1 cellular context compared by ENCODE assay signal in the genomic region with DNA sequence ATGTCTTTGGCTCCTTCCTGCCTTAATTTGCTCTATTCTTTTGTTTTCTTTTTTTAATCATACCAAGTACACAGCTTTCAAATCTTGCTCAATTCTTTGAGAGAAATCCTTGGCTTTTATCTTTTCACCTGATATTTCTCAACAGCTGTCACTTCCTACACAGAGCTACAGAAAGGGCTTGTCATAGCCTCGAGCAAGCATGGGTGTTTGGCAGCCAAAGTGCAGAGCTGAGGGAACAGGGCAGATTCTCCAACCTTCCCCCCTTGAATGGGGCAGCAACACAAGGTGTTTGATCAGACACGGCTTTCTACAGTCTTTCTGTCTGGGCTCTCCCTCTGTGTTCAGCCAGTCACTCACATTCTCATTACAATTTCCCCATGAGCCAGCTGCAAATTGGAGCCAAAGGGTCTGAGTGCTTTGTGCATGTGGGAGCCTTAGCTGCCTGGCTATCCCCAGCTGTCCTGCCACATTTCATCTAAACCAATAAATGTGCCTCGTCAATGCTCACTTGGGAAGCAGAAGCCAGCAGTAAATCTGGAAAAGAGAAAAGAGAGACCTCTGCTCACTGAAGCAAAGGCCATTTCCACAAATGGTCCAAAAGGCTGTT.
TF ChIP-seq lines count a peak whose summit lies in the region.

No MANE protein-coding gene starts in this region.

TF ChIP-seq in H1, 55 proteins besides CTCF, POLR2A, EP300 and RAD21 (continued from another document):
- TF ChIP-seq, protein P1, sequence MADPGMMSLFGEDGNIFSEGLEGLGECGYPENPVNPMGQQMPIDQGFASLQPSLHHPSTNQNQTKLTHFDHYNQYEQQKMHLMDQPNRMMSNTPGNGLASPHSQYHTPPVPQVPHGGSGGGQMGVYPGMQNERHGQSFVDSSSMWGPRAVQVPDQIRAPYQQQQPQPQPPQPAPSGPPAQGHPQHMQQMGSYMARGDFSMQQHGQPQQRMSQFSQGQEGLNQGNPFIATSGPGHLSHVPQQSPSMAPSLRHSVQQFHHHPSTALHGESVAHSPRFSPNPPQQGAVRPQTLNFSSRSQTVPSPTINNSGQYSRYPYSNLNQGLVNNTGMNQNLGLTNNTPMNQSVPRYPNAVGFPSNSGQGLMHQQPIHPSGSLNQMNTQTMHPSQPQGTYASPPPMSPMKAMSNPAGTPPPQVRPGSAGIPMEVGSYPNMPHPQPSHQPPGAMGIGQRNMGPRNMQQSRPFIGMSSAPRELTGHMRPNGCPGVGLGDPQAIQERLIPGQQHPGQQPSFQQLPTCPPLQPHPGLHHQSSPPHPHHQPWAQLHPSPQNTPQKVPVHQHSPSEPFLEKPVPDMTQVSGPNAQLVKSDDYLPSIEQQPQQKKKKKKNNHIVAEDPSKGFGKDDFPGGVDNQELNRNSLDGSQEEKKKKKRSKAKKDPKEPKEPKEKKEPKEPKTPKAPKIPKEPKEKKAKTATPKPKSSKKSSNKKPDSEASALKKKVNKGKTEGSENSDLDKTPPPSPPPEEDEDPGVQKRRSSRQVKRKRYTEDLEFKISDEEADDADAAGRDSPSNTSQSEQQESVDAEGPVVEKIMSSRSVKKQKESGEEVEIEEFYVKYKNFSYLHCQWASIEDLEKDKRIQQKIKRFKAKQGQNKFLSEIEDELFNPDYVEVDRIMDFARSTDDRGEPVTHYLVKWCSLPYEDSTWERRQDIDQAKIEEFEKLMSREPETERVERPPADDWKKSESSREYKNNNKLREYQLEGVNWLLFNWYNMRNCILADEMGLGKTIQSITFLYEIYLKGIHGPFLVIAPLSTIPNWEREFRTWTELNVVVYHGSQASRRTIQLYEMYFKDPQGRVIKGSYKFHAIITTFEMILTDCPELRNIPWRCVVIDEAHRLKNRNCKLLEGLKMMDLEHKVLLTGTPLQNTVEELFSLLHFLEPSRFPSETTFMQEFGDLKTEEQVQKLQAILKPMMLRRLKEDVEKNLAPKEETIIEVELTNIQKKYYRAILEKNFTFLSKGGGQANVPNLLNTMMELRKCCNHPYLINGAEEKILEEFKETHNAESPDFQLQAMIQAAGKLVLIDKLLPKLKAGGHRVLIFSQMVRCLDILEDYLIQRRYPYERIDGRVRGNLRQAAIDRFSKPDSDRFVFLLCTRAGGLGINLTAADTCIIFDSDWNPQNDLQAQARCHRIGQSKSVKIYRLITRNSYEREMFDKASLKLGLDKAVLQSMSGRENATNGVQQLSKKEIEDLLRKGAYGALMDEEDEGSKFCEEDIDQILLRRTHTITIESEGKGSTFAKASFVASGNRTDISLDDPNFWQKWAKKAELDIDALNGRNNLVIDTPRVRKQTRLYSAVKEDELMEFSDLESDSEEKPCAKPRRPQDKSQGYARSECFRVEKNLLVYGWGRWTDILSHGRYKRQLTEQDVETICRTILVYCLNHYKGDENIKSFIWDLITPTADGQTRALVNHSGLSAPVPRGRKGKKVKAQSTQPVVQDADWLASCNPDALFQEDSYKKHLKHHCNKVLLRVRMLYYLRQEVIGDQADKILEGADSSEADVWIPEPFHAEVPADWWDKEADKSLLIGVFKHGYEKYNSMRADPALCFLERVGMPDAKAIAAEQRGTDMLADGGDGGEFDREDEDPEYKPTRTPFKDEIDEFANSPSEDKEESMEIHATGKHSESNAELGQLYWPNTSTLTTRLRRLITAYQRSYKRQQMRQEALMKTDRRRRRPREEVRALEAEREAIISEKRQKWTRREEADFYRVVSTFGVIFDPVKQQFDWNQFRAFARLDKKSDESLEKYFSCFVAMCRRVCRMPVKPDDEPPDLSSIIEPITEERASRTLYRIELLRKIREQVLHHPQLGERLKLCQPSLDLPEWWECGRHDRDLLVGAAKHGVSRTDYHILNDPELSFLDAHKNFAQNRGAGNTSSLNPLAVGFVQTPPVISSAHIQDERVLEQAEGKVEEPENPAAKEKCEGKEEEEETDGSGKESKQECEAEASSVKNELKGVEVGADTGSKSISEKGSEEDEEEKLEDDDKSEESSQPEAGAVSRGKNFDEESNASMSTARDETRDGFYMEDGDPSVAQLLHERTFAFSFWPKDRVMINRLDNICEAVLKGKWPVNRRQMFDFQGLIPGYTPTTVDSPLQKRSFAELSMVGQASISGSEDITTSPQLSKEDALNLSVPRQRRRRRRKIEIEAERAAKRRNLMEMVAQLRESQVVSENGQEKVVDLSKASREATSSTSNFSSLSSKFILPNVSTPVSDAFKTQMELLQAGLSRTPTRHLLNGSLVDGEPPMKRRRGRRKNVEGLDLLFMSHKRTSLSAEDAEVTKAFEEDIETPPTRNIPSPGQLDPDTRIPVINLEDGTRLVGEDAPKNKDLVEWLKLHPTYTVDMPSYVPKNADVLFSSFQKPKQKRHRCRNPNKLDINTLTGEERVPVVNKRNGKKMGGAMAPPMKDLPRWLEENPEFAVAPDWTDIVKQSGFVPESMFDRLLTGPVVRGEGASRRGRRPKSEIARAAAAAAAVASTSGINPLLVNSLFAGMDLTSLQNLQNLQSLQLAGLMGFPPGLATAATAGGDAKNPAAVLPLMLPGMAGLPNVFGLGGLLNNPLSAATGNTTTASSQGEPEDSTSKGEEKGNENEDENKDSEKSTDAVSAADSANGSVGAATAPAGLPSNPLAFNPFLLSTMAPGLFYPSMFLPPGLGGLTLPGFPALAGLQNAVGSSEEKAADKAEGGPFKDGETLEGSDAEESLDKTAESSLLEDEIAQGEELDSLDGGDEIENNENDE (IDR thresholded peaks at IDR 0.05; ENCODE audit: insufficient replicate concordance, low read length) = no peak
- TF ChIP-seq SP4 (IDR thresholded peaks at IDR 0.05; ENCODE audit: low read length) (no peak), SP2 (IDR thresholded peaks at IDR 0.05; ENCODE audit: low read length) (no peak), PHF8 (conservative IDR thresholded peaks at IDR 0.05; ENCODE audit: low read depth, low read length) (no peak), JUN (IDR thresholded peaks at IDR 0.05; ENCODE audit: low read depth, low read length) (no peak)
